9 cellular contexts compared by ENCODE assay signal in the genomic region with DNA sequence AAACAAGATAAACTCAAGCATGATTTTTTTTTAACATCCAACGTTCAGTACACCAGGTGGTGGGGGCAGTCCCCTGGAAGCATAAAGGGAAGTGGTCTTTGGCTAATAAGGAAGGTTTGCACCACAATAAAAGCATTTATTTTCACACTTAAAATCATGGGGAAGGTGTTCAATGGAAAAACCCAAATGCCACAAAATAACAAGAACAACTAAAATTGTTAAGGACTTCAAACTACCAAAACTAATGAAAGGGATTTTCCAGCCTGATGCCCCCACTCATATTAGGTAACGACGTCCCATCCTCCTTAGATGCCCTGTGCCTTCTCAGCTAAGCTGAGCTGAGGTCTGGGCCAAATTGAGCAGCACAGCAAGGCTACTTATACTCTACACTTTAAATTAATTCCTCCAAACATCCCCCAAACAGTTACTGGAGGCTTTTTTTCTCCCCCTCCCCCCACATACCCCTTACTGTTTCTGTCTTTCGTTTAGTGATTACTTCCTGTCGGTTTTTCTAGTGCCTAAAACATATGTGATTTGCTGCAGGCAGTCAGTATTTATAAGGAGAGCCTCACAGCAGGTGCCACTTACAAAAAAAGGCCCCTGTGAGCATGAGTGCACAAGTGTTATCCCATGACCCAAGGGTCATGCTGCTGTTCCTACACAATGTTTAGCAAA.
DNase-seq lines count a peak whose midpoint lies in the region; ATAC-seq and TF ChIP-seq lines count a peak whose summit lies in the region.
"Had no signal": no experiment of that assay in that cellular context is flagged by ENCODE, and none has a peak within 500 bp of the region (broad histone marks: within the 10 kb centered on the region; RNA-seq: fewer than 3 reads in every experiment).

No MANE protein-coding gene starts in this region.

- H3K36me3 ChIP-seq in Caco-2 (ENCODE audit: control insufficient read depth, insufficient read depth, low read length) (no peaks in the 10 kb centered on the region; the same call in 1 of the 2 replicates), brain microvascular endothelial cell (replicated peaks) (no peaks in the 10 kb centered on the region)
- no peaks in the 10 kb centered on the region for H3K36me3 ChIP-seq in effector memory CD4-positive, alpha-beta T cell (ENCODE audit: control insufficient read depth, insufficient read depth, low read length)

- 62 to 65% methylated on average over 5 of the region's 5 CpGs for WGBS in lower leg skin, 2 donors

- CTCF ChIA-PET in Caco-2 (lab: Charles Lee): no interaction called here

- no peak for TF ChIP-seq POLR2A in lower leg skin (IDR thresholded peaks at IDR 0.05)

- H3K9me3 Mint-ChIP-seq in Caco-2 (ENCODE audit: unreplicated experiment): peaks cover 26% of the 10 kb centered on the region

- DNase-seq in Caco-2: no peak
- peak; percentile 98 for DNase-seq in NCI-H69 (lab: John Stamatoyannopoulos, UW)
- DNase-seq in hippocampal formation (lab: John Stamatoyannopoulos, UW): no peak
- DNase-seq in effector memory CD4-positive, alpha-beta T cell: no peak
- no peak for DNase-seq in brain microvascular endothelial cell
- DNase-seq in lower leg skin (ENCODE audit: low spot score in 2 of 2): no peak
- DNase-seq: OCI-M1 had no signal

- in situ Hi-C loops in brain microvascular endothelial cell (cut with HindIII; ENCODE audit: low pct_ligation_motif_present, low sequenced_read_pairs): no loop called here

- peaks cover 17% of the 10 kb centered on the region for H3K4me1 Mint-ChIP-seq in Caco-2 (ENCODE audit: low read depth, unreplicated experiment)

- H3K27ac ChIP-seq in effector memory CD4-positive, alpha-beta T cell (ENCODE audit: insufficient read depth, low read length, poor library complexity, severe bottlenecking): no peak overlapping the region
- H3K27ac ChIP-seq in brain microvascular endothelial cell: no peak overlapping the region

- H3K4me3 Mint-ChIP-seq in Caco-2 (ENCODE audit: unreplicated experiment): no peak overlapping the region

- no TSS peak for BruUV-seq in Caco-2 (replicated peaks; lab: Mats Ljungman, UMichigan)

- intact Hi-C loops in Caco-2 (cut with micrococcal nuclease; ENCODE audit: unreplicated experiment): no loop called here
- intact Hi-C loops in lower leg skin (cut with DNase I; ENCODE audit: low total_unique reads): no loop called here

- H3K27me3 ChIP-seq in Caco-2 (replicated peaks; ENCODE audit: control insufficient read depth, insufficient read depth, low read length) (no peaks in the 10 kb centered on the region), brain microvascular endothelial cell (replicated peaks) (no peaks in the 10 kb centered on the region)
- H3K27me3 ChIP-seq in effector memory CD4-positive, alpha-beta T cell (replicated peaks; ENCODE audit: control insufficient read depth, insufficient read depth, low read length, poor library complexity, severe bottlenecking): no peaks in the 10 kb centered on the region

- peaks cover 4% of the 10 kb centered on the region for H3K36me3 Mint-ChIP-seq in Caco-2 (ENCODE audit: insufficient read depth, unreplicated experiment)

- no peaks in the 10 kb centered on the region for H3K27me3 Mint-ChIP-seq in Caco-2 (ENCODE audit: insufficient read depth, unreplicated experiment)

- no peak overlapping the region for H3K4me3 ChIP-seq in Caco-2 (ENCODE audit: low read depth, low read length)
- H3K4me3 ChIP-seq in effector memory CD4-positive, alpha-beta T cell (ENCODE audit: insufficient read depth, low read depth, low read length, poor library complexity, severe bottlenecking): no peak overlapping the region
- H3K4me3 ChIP-seq in brain microvascular endothelial cell (ENCODE audit: low read depth, low read length): no peak overlapping the region
- H3K4me3 ChIP-seq in lower leg skin (ENCODE audit: low read depth, poor library complexity, severe bottlenecking): no peak overlapping the region

- peaks cover 11% of the 10 kb centered on the region for H3K4me1 ChIP-seq in Caco-2
- H3K4me1 ChIP-seq in effector memory CD4-positive, alpha-beta T cell (ENCODE audit: control insufficient read depth, insufficient read depth, low read length, poor library complexity, severe bottlenecking): no peaks in the 10 kb centered on the region

- POLR2A ChIA-PET in Caco-2 (lab: Charles Lee): no interaction called here

- TF ChIP-seq CTCF in Caco-2 (IDR thresholded peaks at IDR 0.05; ENCODE audit: insufficient read depth in 1 of 2, low read depth in 1 of 2, low read length in 1 of 2, severe bottlenecking in 1 of 2, unreplicated experiment in 1 of 2) (no peak), brain microvascular endothelial cell (IDR thresholded peaks at IDR 0.05; ENCODE audit: low read depth, low read length, missing control alignments) (no peak), lower leg skin (IDR thresholded peaks at IDR 0.05) (no peak)

- peak; percentile 64 for ATAC-seq in GM19397 (IDR thresholded peaks at IDR 0.05; ENCODE audit: unreplicated experiment)
- ATAC-seq in HG03103 (IDR thresholded peaks at IDR 0.05; ENCODE audit: low read depth, unreplicated experiment): peak; percentile 61

- H3K9me3 ChIP-seq in Caco-2: no peaks in the 10 kb centered on the region
- no peaks in the 10 kb centered on the region for H3K9me3 ChIP-seq in effector memory CD4-positive, alpha-beta T cell (ENCODE audit: control insufficient read depth, low read length)

- H3K27ac Mint-ChIP-seq in Caco-2 (ENCODE audit: unreplicated experiment): peak overlapping the region; percentile 13
